1 cellular context compared by ENCODE assay signal in the genomic region with DNA sequence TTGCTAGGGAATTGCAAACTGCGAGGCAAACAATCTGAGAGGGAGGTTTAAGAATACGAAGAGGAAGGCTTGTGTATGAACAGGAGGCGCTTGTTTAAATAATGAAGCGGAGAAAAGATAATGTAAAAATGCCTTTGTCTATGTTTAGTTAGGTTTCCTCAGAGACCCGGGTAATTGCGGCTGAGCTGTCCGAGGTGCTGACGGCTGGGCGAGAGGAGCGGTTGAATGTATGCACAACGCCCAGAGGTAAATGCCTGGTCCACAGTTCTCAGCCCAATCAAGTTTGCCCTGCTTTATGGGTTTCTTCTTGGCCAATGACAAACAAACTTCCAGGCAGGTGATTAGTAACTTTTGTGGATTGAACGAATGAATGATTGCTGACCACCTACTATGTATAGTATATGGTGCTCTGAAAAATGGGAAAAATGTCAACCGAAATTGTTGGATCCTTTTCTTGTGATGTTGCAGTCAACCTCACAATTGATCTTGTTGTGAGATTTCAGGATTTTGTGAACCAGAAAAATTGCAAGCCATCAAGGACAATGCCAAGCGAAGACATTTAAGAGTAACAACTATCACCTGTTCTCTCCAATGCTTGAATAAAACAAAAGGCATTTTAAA.
A peak's percentile ranks its signal among the peaks of the same experiment; 100 is the strongest.
TF ChIP-seq lines count a peak whose summit lies in the region.

No MANE protein-coding gene starts in this region.

TF ChIP-seq in SK-N-SH, 30 proteins besides CTCF, POLR2A, EP300 and RAD21 (continued from another document):
- TF ChIP-seq, protein P1, sequence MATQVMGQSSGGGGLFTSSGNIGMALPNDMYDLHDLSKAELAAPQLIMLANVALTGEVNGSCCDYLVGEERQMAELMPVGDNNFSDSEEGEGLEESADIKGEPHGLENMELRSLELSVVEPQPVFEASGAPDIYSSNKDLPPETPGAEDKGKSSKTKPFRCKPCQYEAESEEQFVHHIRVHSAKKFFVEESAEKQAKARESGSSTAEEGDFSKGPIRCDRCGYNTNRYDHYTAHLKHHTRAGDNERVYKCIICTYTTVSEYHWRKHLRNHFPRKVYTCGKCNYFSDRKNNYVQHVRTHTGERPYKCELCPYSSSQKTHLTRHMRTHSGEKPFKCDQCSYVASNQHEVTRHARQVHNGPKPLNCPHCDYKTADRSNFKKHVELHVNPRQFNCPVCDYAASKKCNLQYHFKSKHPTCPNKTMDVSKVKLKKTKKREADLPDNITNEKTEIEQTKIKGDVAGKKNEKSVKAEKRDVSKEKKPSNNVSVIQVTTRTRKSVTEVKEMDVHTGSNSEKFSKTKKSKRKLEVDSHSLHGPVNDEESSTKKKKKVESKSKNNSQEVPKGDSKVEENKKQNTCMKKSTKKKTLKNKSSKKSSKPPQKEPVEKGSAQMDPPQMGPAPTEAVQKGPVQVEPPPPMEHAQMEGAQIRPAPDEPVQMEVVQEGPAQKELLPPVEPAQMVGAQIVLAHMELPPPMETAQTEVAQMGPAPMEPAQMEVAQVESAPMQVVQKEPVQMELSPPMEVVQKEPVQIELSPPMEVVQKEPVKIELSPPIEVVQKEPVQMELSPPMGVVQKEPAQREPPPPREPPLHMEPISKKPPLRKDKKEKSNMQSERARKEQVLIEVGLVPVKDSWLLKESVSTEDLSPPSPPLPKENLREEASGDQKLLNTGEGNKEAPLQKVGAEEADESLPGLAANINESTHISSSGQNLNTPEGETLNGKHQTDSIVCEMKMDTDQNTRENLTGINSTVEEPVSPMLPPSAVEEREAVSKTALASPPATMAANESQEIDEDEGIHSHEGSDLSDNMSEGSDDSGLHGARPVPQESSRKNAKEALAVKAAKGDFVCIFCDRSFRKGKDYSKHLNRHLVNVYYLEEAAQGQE (IDR thresholded peaks at IDR 0.05; ENCODE audit: low read depth, low read length) = peak; percentile 98
